In the genomic region with DNA sequence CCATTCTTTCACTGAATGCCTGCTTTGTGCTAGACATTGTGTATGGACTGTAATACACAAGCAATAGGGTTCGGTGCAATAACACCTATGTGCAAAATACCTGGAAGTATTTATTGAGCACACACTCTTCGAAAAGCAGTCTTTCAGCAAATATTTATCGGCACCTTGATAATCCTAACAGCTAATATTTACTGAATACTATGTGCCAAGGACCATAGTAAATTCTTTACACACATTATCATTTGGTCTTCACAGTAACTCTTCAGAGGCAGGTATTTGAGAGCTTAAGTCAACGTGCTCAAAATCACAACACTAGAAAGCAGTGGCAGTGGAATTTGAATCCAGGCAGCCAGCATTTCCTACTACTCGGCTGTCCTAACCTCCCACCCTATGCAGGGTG, we compare ENCODE assay signal across 23 cellular contexts. TPM values are rescaled to one million over a fixed set of nuclear protein-coding genes. Genes with fewer than 3 reads are reported as not detected.
"Had no signal": no experiment of that assay in that cellular context is flagged by ENCODE, and none has a peak within 500 bp of the region (broad histone marks: within the 10 kb centered on the region; RNA-seq: fewer than 3 reads in every experiment).

No MANE protein-coding gene starts in this region.

- FAIRE-seq: islet of Langerhans had no signal

- H3K4me3 Mint-ChIP-seq: activated naive CD8-positive, alpha-beta T cell; mesothelial cell of epicardium; neural crest cell; stimulated activated effector memory CD8-positive, alpha-beta T cell treated with anti-CD3 and anti-CD28 coated beads, Interleukin-12 subunit alpha, Interleukin-12 subunit beta, amount 100 ng/mL, for 72 hours had no signal

- H3K4me3 ChIP-seq: lower lobe of right lung, upper lobe of right lung had no signal

- H3K36me3 Mint-ChIP-seq: activated naive CD8-positive, alpha-beta T cell; mesothelial cell of epicardium; stimulated activated effector memory CD8-positive, alpha-beta T cell treated with anti-CD3 and anti-CD28 coated beads, Interleukin-12 subunit alpha, Interleukin-12 subunit beta, amount 100 ng/mL, for 72 hours had no signal

- H3K36me3 ChIP-seq: lower lobe of right lung, upper lobe of right lung had no signal

- ATAC-seq: left cardiac atrium; sciatic nerve; stimulated activated effector memory CD8-positive, alpha-beta T cell treated with anti-CD3 and anti-CD28 coated beads, Interleukin-12 subunit alpha, Interleukin-12 subunit beta, amount 100 ng/mL, for 72 hours; upper lobe of right lung had no signal

- DNase-seq: activated CD4-positive, alpha-beta T cell treated with anti-CD3 and anti-CD28 coated beads for 1 hour; activated CD4-positive, alpha-beta T cell treated with anti-CD3 and anti-CD28 coated beads, Interleukin-2, amount 50 U/mL, for 4 hours; amniotic stem cell; foreskin fibroblast; left cardiac atrium; lower lobe of right lung; stimulated activated CD4-positive, alpha-beta T cell treated with anti-CD3 and anti-CD28 coated beads, Interleukin-4, amount 100 ng/mL, for 24 hours; stomach; T1000; upper lobe of right lung had no signal

- H3K9me3 Mint-ChIP-seq: activated T-helper 1 cell treated with anti-CD3 and anti-CD28 coated beads, Interleukin-12 subunit alpha, Interleukin-12 subunit beta, Interleukin-2, Interleukin-4 antibody, amounts not matched to agents 30 ng/mL and 10 ng/mL and 1 ng/mL, durations not matched to agents 14 hours and 24 hours and 36 hours; mesothelial cell of epicardium; neural crest cell; stimulated activated effector memory CD8-positive, alpha-beta T cell treated with anti-CD3 and anti-CD28 coated beads, Interleukin-12 subunit alpha, Interleukin-12 subunit beta, amount 100 ng/mL, for 72 hours had no signal

- H3K27ac Mint-ChIP-seq: activated naive CD8-positive, alpha-beta T cell; activated T-helper 1 cell treated with anti-CD3 and anti-CD28 coated beads, Interleukin-12 subunit alpha, Interleukin-12 subunit beta, Interleukin-2, Interleukin-4 antibody, amounts not matched to agents 30 ng/mL and 10 ng/mL and 1 ng/mL, durations not matched to agents 14 hours and 24 hours and 36 hours; mesothelial cell of epicardium; stimulated activated effector memory CD8-positive, alpha-beta T cell treated with anti-CD3 and anti-CD28 coated beads, Interleukin-12 subunit alpha, Interleukin-12 subunit beta, amount 100 ng/mL, for 72 hours had no signal

- H3K27ac ChIP-seq: lower lobe of right lung, upper lobe of right lung had no signal

- H3K4me1 Mint-ChIP-seq: neural crest cell had no signal

- H3K9me3 ChIP-seq: lower lobe of right lung, stomach, upper lobe of right lung had no signal

RNA-seq across cellular contexts. Expression of gene B3GNT6, which starts 2.2 kb away (rescaled TPM):
- total RNA-seq: activated CD8-positive, alpha-beta memory T cell treated with anti-CD3 and anti-CD28 coated beads for 36 hours; activated T-helper 1 cell treated with anti-CD3 and anti-CD28 coated beads, Interleukin-12 subunit alpha, Interleukin-12 subunit beta, Interleukin-2, Interleukin-4 antibody, amounts not matched to agents 30 ng/mL and 10 ng/mL and 1 ng/mL, durations not matched to agents 14 hours and 24 hours and 36 hours; cardiac septum; dermis microvascular lymphatic vessel endothelial cell; glomerular endothelial cell; left cardiac atrium; lower lobe of right lung; mesothelial cell of epicardium; neural crest cell; osteoblast; sciatic nerve; T-helper 1 cell treated with Interleukin-12 subunit alpha and Interleukin-12 subunit beta and Interleukin-4 antibody, amounts not matched to agents 30 ng/mL and 1 ng/mL, for 36 hours; upper lobe of right lung had no signal
